8 cellular contexts compared by ENCODE assay signal in the genomic region with DNA sequence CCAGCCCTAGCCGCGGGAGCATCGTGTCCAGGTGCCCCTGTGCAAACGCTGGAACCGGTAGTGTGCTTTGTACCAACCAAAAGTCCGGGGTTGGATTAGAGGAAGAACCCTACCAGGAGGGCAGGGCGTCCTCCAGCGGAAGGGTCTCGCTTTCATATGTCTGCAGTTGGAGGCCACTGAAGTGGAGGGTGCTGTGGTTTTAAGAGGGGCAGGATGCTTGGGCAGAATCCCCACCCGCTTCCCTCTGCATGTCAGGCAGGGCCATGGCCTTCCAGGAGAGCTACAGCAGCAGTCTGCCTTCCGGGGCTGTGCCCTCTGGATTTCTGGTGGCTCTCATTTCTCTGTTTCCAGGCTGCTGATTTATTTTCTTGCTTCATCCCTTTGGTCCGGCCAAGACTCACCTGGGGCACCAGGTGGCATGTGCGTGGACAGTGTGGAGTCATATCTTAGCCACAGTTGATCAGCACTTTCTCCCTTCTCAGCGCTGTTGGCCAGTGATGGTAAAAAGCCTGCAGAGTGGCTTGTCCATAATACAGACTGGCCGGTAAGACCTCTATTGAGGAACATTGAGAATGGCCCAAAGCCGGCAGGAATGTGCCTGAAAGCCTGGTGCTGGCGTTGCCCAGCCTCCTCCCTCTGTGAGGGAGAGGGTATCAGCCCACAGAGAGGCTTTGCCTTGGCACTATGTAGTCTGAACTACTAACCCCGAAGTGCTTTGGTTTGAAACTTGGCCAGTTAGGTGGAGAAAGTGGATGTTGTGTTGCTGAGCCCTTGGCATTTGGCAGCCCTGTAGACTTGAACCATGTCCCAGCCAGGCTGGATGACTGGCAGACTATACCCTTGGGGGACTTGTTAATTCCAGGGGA. TPM values are rescaled to one million over a fixed set of nuclear protein-coding genes. Genes with fewer than 3 reads are reported as not detected.
DNase-seq lines count a peak whose midpoint lies in the region; ATAC-seq and TF ChIP-seq lines count a peak whose summit lies in the region.

No MANE protein-coding gene starts in this region.

- no peak for TF ChIP-seq POLR2A in esophagus squamous epithelium (IDR thresholded peaks at IDR 0.05)

- H3K4me3 ChIP-seq in esophagus squamous epithelium = peak overlapping the region; percentile 57 to 84 (median 67)
- H3K4me3 ChIP-seq in neuron (ENCODE audit: low read length) = peak overlapping the region; percentile 93

- TF ChIP-seq CTCF in esophagus squamous epithelium (IDR thresholded peaks at IDR 0.05) = no peak

- H3K27ac ChIP-seq in esophagus squamous epithelium = peak overlapping the region in 1 of 4 donors; percentile 90

- H3K27me3 ChIP-seq in esophagus squamous epithelium (peaks cover 0 to 5% (median 0%) of the 10 kb centered on the region in 4 donors), neuron (ENCODE audit: insufficient read depth, low read length) (no peaks in the 10 kb centered on the region)

- H3K36me3 ChIP-seq in esophagus squamous epithelium (no peaks in the 10 kb centered on the region), neuron (ENCODE audit: insufficient read depth, low read length) (peaks cover 2% of the 10 kb centered on the region)

- peaks cover 8 to 36% (median 16%) of the 10 kb centered on the region in 3 donors for H3K4me1 ChIP-seq in esophagus squamous epithelium
- H3K4me1 ChIP-seq in neuron (ENCODE audit: insufficient read depth, low read length) = peaks cover 17% of the 10 kb centered on the region

- intact Hi-C loops in esophagus squamous epithelium (cut with DNase I) = no loop called here

- no peak for ATAC-seq in HG03342 (IDR thresholded peaks at IDR 0.05; ENCODE audit: unreplicated experiment)

- DNase-seq in Daoy (ENCODE audit: low read depth) = peak; percentile 27
- peak; percentile 56 for DNase-seq in RPMI8226
- DNase-seq in esophagus squamous epithelium (lab: John Stamatoyannopoulos, UW) = no peak
- no peak for DNase-seq in cerebellar nuclear complex (lab: John Stamatoyannopoulos, UW)
- no peak for DNase-seq in epidermal melanocyte (ENCODE audit: insufficient read length, low spot score)
- DNase-seq in NCI-H2081 treated with DMSO at 0.1 percent for 48 hours (lab: John Stamatoyannopoulos, UW) = no peak

- 37% methylated on average over 6 to 9 of the region's 18 CpGs for WGBS in esophagus squamous epithelium, 2 donors

- H2AFZ ChIP-seq in neuron (ENCODE audit: low read depth, low read length) = peak overlapping the region; percentile 17

- H3K9me3 ChIP-seq in esophagus squamous epithelium (no peaks in the 10 kb centered on the region), neuron (ENCODE audit: low read length) (peaks cover 8% of the 10 kb centered on the region)

RNA-seq across cellular contexts. Expression of gene AGAP1, which starts 1.8 kb away (rescaled TPM):
- total RNA-seq in Daoy (2014; rRNA removed; shearing (Covaris generic)) = 7.2 and 9.3 TPM in 2 replicates
- 10 to 100 TPM in 3 of 4 donors, 1 to 10 TPM in 1; 7.2 to 19.6 (median 15.2) TPM for total RNA-seq in esophagus squamous epithelium

Comparison
In these comparisons a context has a peak if more than half of its experiments do, and no peak if none do; other contexts are left out.
1. DNase-seq: peak in Daoy (single experiment) and RPMI8226 (single experiment); none in esophagus squamous epithelium (single experiment), cerebellar nuclear complex (0 of 2), epidermal melanocyte (single experiment) and NCI-H2081 treated with DMSO at 0.1 percent for 48 hours (single experiment).